In genomic region chr20:61510778-61511330, GRCh38 we compare ENCODE assay signal across 20 cellular contexts.
DNase-seq lines count a peak whose midpoint lies in the region; ATAC-seq lines count a peak whose summit lies in the region.
"Had no signal": no experiment of that assay in that cellular context is flagged by ENCODE, and none has a peak within 500 bp of the region (broad histone marks: within the 10 kb centered on the region; RNA-seq: fewer than 3 reads in every experiment).

No MANE protein-coding gene starts in this region.

- CTCF ChIA-PET in activated naive CD4-positive, alpha-beta T cell treated with anti-CD3 and anti-CD28 coated beads, Interleukin-2, amount 10 ng/mL, durations not matched to agents 7 days and 5 days (lab: Charles Lee), result no interaction called here

- no peaks in the 10 kb centered on the region for H3K4me1 Mint-ChIP-seq in activated naive CD4-positive, alpha-beta T cell treated with anti-CD3 and anti-CD28 coated beads, Interleukin-2, amount 10 ng/mL, durations not matched to agents 7 days and 5 days
- H3K4me1 Mint-ChIP-seq in stimulated activated naive CD8-positive, alpha-beta T cell treated with anti-CD3 and anti-CD28 coated beads, Interleukin-15, amount 100 ng/mL, for 72 hours, result peaks cover 7% of the 10 kb centered on the region
- H3K4me1 Mint-ChIP-seq: CD4-positive, alpha-beta memory T cell had no signal

- H3K27me3 Mint-ChIP-seq in activated naive CD4-positive, alpha-beta T cell treated with anti-CD3 and anti-CD28 coated beads, Interleukin-2, amount 10 ng/mL, durations not matched to agents 7 days and 5 days, result peaks cover 4% of the 10 kb centered on the region
- H3K27me3 Mint-ChIP-seq in stimulated activated naive CD8-positive, alpha-beta T cell treated with anti-CD3 and anti-CD28 coated beads, Interleukin-15, amount 100 ng/mL, for 72 hours, result peaks cover 3% of the 10 kb centered on the region
- H3K27me3 Mint-ChIP-seq: CD4-positive, alpha-beta memory T cell had no signal

- no peak overlapping the region for H3K4me3 Mint-ChIP-seq in activated naive CD4-positive, alpha-beta T cell treated with anti-CD3 and anti-CD28 coated beads, Interleukin-2, amount 10 ng/mL, durations not matched to agents 7 days and 5 days
- no peak overlapping the region for H3K4me3 Mint-ChIP-seq in stimulated activated naive CD8-positive, alpha-beta T cell treated with anti-CD3 and anti-CD28 coated beads, Interleukin-15, amount 100 ng/mL, for 72 hours
- H3K4me3 Mint-ChIP-seq: CD4-positive, alpha-beta memory T cell had no signal

- no peak overlapping the region for H3K27ac Mint-ChIP-seq in activated naive CD4-positive, alpha-beta T cell treated with anti-CD3 and anti-CD28 coated beads, Interleukin-2, amount 10 ng/mL, durations not matched to agents 7 days and 5 days
- peak overlapping the region in 1 of 2 donors; percentile 19 for H3K27ac Mint-ChIP-seq in stimulated activated naive CD8-positive, alpha-beta T cell treated with anti-CD3 and anti-CD28 coated beads, Interleukin-15, amount 100 ng/mL, for 72 hours

- peak; percentile 26 for ATAC-seq in stimulated activated naive CD8-positive, alpha-beta T cell treated with anti-CD3 and anti-CD28 coated beads, Interleukin-15, amount 100 ng/mL, for 72 hours
- ATAC-seq in stimulated activated naive CD8-positive, alpha-beta T cell treated with anti-CD3 and anti-CD28 coated beads, Interleukin-15, Interleukin-2, amounts not matched to agents 100 U/mL and 50 U/mL, for 24 hours, result no peak
- ATAC-seq in GM21723 (IDR thresholded peaks at IDR 0.05; ENCODE audit: unreplicated experiment), result no peak
- ATAC-seq: GM12878 had no signal

- no peaks in the 10 kb centered on the region for H3K9me3 Mint-ChIP-seq in activated naive CD4-positive, alpha-beta T cell treated with anti-CD3 and anti-CD28 coated beads, Interleukin-2, amount 10 ng/mL, durations not matched to agents 7 days and 5 days
- no peaks in the 10 kb centered on the region for H3K9me3 Mint-ChIP-seq in stimulated activated naive CD8-positive, alpha-beta T cell treated with anti-CD3 and anti-CD28 coated beads, Interleukin-15, amount 100 ng/mL, for 72 hours

- intact Hi-C loops in posterior vena cava (cut with DNase I), result no loop called here

- peak; percentile 4 for DNase-seq in activated naive CD4-positive, alpha-beta T cell treated with Interleukin-2 at 50 U/mL for 16 hours
- no peak for DNase-seq in activated naive CD4-positive, alpha-beta T cell treated with anti-CD3 and anti-CD28 coated beads, Interleukin-2, amount 10 ng/mL, durations not matched to agents 7 days and 5 days
- no peak for DNase-seq in stimulated activated naive CD8-positive, alpha-beta T cell treated with anti-CD3 and anti-CD28 coated beads, Interleukin-15, amount 100 ng/mL, for 72 hours
- DNase-seq in stimulated activated naive CD8-positive, alpha-beta T cell treated with anti-CD3 and anti-CD28 coated beads, Interleukin-15, Interleukin-2, amounts not matched to agents 100 U/mL and 50 U/mL, for 24 hours, result no peak
- peak; percentile 30 for DNase-seq in posterior vena cava (ENCODE audit: low spot score)
- no peak for DNase-seq in COR-L47 (lab: John Stamatoyannopoulos, UW)
- DNase-seq: ACHN; CD4-positive, alpha-beta memory T cell; DND-41; H7; Karpas-422; NCI-H1417; NCI-H1694 treated with DMSO at 0.1 percent for 48 hours; NCI-H2081 treated with DMSO at 0.1 percent for 48 hours; NCI-H2171 treated with DMSO at 0.1 percent for 48 hours; NCI-H524 treated with DMSO at 0.1 percent for 48 hours; NCI-H82; Peyer's patch had no signal

- no peaks in the 10 kb centered on the region for H3K36me3 Mint-ChIP-seq in activated naive CD4-positive, alpha-beta T cell treated with anti-CD3 and anti-CD28 coated beads, Interleukin-2, amount 10 ng/mL, durations not matched to agents 7 days and 5 days
- H3K36me3 Mint-ChIP-seq: CD4-positive, alpha-beta memory T cell had no signal

Comparison
In these comparisons a context has a peak if more than half of its experiments do, and no peak if none do; other contexts are left out.
1. DNase-seq: peak in activated naive CD4-positive, alpha-beta T cell treated with Interleukin-2 at 50 U/mL for 16 hours (single experiment) and posterior vena cava (single experiment); none in activated naive CD4-positive, alpha-beta T cell treated with anti-CD3 and anti-CD28 coated beads, Interleukin-2, amount 10 ng/mL, durations not matched to agents 7 days and 5 days (single experiment), stimulated activated naive CD8-positive, alpha-beta T cell treated with anti-CD3 and anti-CD28 coated beads, Interleukin-15, amount 100 ng/mL, for 72 hours (0 of 2), stimulated activated naive CD8-positive, alpha-beta T cell treated with anti-CD3 and anti-CD28 coated beads, Interleukin-15, Interleukin-2, amounts not matched to agents 100 U/mL and 50 U/mL, for 24 hours (single experiment) and COR-L47 (single experiment).